ENCODE assay signal across 8 cellular contexts in the genomic region with DNA sequence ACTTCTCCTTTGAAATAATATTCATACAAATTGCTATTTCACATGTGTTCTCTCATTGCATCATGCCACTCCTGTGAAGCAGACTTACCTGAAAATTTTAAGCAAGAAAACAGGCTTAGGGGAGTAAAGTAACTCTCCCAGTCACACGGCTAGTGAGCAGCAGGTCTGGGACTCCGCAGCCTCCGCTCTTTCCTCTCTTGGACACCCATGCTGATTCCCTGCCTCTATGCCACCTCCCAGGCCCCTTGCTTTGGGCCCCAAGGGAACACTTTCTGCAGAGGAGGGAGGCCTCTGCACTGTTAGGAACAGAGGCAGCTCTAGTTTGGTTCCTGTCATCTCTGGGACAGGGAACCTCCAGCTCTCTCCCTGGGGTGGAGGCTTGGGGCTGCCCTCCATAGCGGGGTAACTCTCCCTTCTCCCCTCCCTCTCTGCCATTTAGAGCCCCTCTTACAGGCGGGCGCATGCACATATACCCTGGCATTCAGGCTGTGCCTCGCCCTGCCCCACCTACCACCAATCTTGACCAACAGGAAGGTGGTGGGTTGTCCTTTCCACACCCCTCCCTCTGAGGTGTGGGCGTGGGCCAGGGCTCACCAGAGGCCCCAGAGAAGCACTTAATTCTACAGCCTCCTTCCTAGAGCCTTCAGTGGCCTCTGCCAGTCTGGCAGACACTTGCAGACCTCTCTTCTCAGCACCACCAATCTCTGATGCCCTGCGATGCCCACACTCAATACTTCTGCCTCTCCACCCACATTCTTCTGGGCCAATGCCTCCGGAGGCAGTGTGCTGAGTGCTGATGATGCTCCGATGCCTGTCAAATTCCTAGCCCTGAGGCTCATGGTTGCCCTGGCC. TPM values are rescaled to one million over a fixed set of nuclear protein-coding genes. Genes with fewer than 3 reads are reported as not detected.
DNase-seq lines count a peak whose midpoint lies in the region; ATAC-seq and TF ChIP-seq lines count a peak whose summit lies in the region.

A gene with protein sequence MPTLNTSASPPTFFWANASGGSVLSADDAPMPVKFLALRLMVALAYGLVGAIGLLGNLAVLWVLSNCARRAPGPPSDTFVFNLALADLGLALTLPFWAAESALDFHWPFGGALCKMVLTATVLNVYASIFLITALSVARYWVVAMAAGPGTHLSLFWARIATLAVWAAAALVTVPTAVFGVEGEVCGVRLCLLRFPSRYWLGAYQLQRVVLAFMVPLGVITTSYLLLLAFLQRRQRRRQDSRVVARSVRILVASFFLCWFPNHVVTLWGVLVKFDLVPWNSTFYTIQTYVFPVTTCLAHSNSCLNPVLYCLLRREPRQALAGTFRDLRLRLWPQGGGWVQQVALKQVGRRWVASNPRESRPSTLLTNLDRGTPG (plus strand): TSS at position 646 of the 852 bp plus-strand sequence. CDS start 72 bp downstream, at position 718.

- peak; percentile 10 to 12 for ATAC-seq in stimulated activated naive B cell treated with anti-CD40 and anti-IgM and Interleukin-4, amounts not matched to agents 10 μg/mL and 1 μg/mL and 100 μg/mL, for 72 hours (replicated peaks)
- ATAC-seq in GM21786 (IDR thresholded peaks at IDR 0.05; ENCODE audit: unreplicated experiment) (no peak), GM19324 (IDR thresholded peaks at IDR 0.05; ENCODE audit: low FRiP score, unreplicated experiment) (no peak)

- H3K36me3 ChIP-seq in ovary = no peaks in the 10 kb centered on the region

- TF ChIP-seq EP300 in ovary (IDR thresholded peaks at IDR 0.05) = no peak

- TF ChIP-seq POLR2A in ovary (IDR thresholded peaks at IDR 0.05) = no peak

- H3K27ac Mint-ChIP-seq in stimulated activated naive B cell treated with anti-CD40 and anti-IgM and Interleukin-4, amounts not matched to agents 10 μg/mL and 1 μg/mL and 100 μg/mL, for 72 hours = peak within 1 kb of the TSS; percentile 96

- peak; percentile 60 for DNase-seq in activated effector memory CD4-positive, alpha-beta T cell treated with anti-CD3 and anti-CD28 coated beads, Interleukin-2, amount 50 U/mL, for 16 hours
- no peak for DNase-seq in activated effector memory CD4-positive, alpha-beta T cell treated with Interleukin-2 at 50 U/mL for 16 hours
- DNase-seq in SKM-1 treated with dmso at 0.1 percent for 144 hours (lab: John Stamatoyannopoulos, UW; ENCODE audit: unreplicated experiment) (peak; percentile 55), fibroblast of the aortic adventitia (ENCODE audit: low read depth) (peak; percentile 53), ovary (no peak)
- DNase-seq in stimulated activated naive B cell treated with anti-CD40 and anti-IgM and Interleukin-4, amounts not matched to agents 10 μg/mL and 1 μg/mL and 100 μg/mL, for 72 hours = no peak

- H3K27ac ChIP-seq in ovary = peak within 1 kb of the TSS in 1 of 2 donors; percentile 66

- peaks cover 6% of the 10 kb centered on the region for H3K4me1 ChIP-seq in ovary (ENCODE audit: insufficient read depth)

- H3K27me3 Mint-ChIP-seq in stimulated activated naive B cell treated with anti-CD40 and anti-IgM and Interleukin-4, amounts not matched to agents 10 μg/mL and 1 μg/mL and 100 μg/mL, for 72 hours = no peaks in the 10 kb centered on the region

- no peaks in the 10 kb centered on the region for H3K9me3 Mint-ChIP-seq in stimulated activated naive B cell treated with anti-CD40 and anti-IgM and Interleukin-4, amounts not matched to agents 10 μg/mL and 1 μg/mL and 100 μg/mL, for 72 hours

- no peak within 1 kb of the TSS for H3K4me3 ChIP-seq in fibroblast of the aortic adventitia (ENCODE audit: low read depth, low read length)
- H3K4me3 ChIP-seq in ovary = no peak within 1 kb of the TSS

- H3K9me3 ChIP-seq in ovary = no peaks in the 10 kb centered on the region

- intact Hi-C loops in ovary (cut with DNase I) = loop anchor here (5.0 kb wide), 2 partner anchors 36 to 51 kb away; a partner anchor contains a TSS

- no peaks in the 10 kb centered on the region for H3K27me3 ChIP-seq in ovary

- no peak for TF ChIP-seq CTCF in fibroblast of the aortic adventitia (IDR thresholded peaks at IDR 0.05; ENCODE audit: insufficient read depth, low read length)
- TF ChIP-seq CTCF in ovary (IDR thresholded peaks at IDR 0.05) = no peak

- peaks cover 60 to 78% of the 10 kb centered on the region in 2 donors for H3K4me1 Mint-ChIP-seq in stimulated activated naive B cell treated with anti-CD40 and anti-IgM and Interleukin-4, amounts not matched to agents 10 μg/mL and 1 μg/mL and 100 μg/mL, for 72 hours

- H3K36me3 Mint-ChIP-seq in stimulated activated naive B cell treated with anti-CD40 and anti-IgM and Interleukin-4, amounts not matched to agents 10 μg/mL and 1 μg/mL and 100 μg/mL, for 72 hours = peaks cover 11 to 21% of the 10 kb centered on the region in 2 donors

- peak within 1 kb of the TSS; percentile 46 to 50 for H3K4me3 Mint-ChIP-seq in stimulated activated naive B cell treated with anti-CD40 and anti-IgM and Interleukin-4, amounts not matched to agents 10 μg/mL and 1 μg/mL and 100 μg/mL, for 72 hours

- 57 to 68% (median 61%) methylated on average over 11 of the region's 11 CpGs for WGBS in ovary, 3 donors

RNA-seq across cellular contexts. Expression of the gene that starts here (rescaled TPM):
- total RNA-seq in fibroblast of the aortic adventitia (ENCODE audit: low replicate concordance) (0.09 TPM in 1 of 2 replicates, not detected in the other), ovary (not detected)
- polyA plus RNA-seq in ovary = not detected

Comparison
In these comparisons a context has a peak if more than half of its experiments do, and no peak if none do; other contexts are left out.
1. DNase-seq: peak in activated effector memory CD4-positive, alpha-beta T cell treated with anti-CD3 and anti-CD28 coated beads, Interleukin-2, amount 50 U/mL, for 16 hours (single experiment) and SKM-1 treated with dmso at 0.1 percent for 144 hours (single experiment); none in activated effector memory CD4-positive, alpha-beta T cell treated with Interleukin-2 at 50 U/mL for 16 hours (single experiment), stimulated activated naive B cell treated with anti-CD40 and anti-IgM and Interleukin-4, amounts not matched to agents 10 μg/mL and 1 μg/mL and 100 μg/mL, for 72 hours (single experiment) and ovary (0 of 5).
2. Peak in DNase-seq in fibroblast of the aortic adventitia; RNA of the gene not detected or under 1 TPM.
3. ATAC-seq: peak in stimulated activated naive B cell treated with anti-CD40 and anti-IgM and Interleukin-4, amounts not matched to agents 10 μg/mL and 1 μg/mL and 100 μg/mL, for 72 hours (2 of 2); none in GM21786 (single experiment) and GM19324 (single experiment).